Comparison of ENCODE assay signal across 8 cellular contexts in genomic region chr15:64842986-64843561, GRCh38. TPM values are rescaled to one million over a fixed set of nuclear protein-coding genes. Genes with fewer than 3 reads are reported as not detected.
DNase-seq lines count a peak whose midpoint lies in the region; ATAC-seq and TF ChIP-seq lines count a peak whose summit lies in the region.

No MANE protein-coding gene starts in this region.

- peak overlapping the region; percentile 90 for H3K4me3 ChIP-seq in iPS-11a (ENCODE audit: low read depth, low read length)

- no peak for TF ChIP-seq CTCF in CD14-positive monocyte (IDR thresholded peaks at IDR 0.05)

- peak overlapping the region; percentile 100 for H3K4me3 Mint-ChIP-seq in CD14-positive monocyte
- peak overlapping the region; percentile 90 for H3K4me3 Mint-ChIP-seq in activated naive CD8-positive, alpha-beta T cell treated with anti-CD3 and anti-CD28 coated beads, Interleukin-2, amount 50 U/mL, for 24 hours
- H3K4me3 Mint-ChIP-seq in stimulated activated effector memory CD8-positive, alpha-beta T cell treated with anti-CD3 and anti-CD28 coated beads, Interleukin-12 subunit alpha, Interleukin-12 subunit beta, amount 100 ng/mL, for 72 hours, result peak overlapping the region; percentile 83

- peak overlapping the region; percentile 95 to 98 (median 96) for H3K27ac Mint-ChIP-seq in CD14-positive monocyte
- H3K27ac Mint-ChIP-seq in activated naive CD8-positive, alpha-beta T cell treated with anti-CD3 and anti-CD28 coated beads, Interleukin-2, amount 50 U/mL, for 24 hours, result peak overlapping the region; percentile 63
- peak overlapping the region; percentile 88 for H3K27ac Mint-ChIP-seq in stimulated activated effector memory CD8-positive, alpha-beta T cell treated with anti-CD3 and anti-CD28 coated beads, Interleukin-12 subunit alpha, Interleukin-12 subunit beta, amount 100 ng/mL, for 72 hours

- ATAC-seq in activated naive CD8-positive, alpha-beta T cell treated with anti-CD3 and anti-CD28 coated beads, Interleukin-2, amount 50 U/mL, for 24 hours, result no peak
- no peak for ATAC-seq in stimulated activated effector memory CD8-positive, alpha-beta T cell treated with anti-CD3 and anti-CD28 coated beads, Interleukin-12 subunit alpha, Interleukin-12 subunit beta, amount 100 ng/mL, for 72 hours
- no peak for ATAC-seq in HG03460 (IDR thresholded peaks at IDR 0.05; ENCODE audit: unreplicated experiment)

- H3K27me3 Mint-ChIP-seq in CD14-positive monocyte (ENCODE audit: low read depth in 3 of 3), result peaks cover 0 to 3% (median 0%) of the 10 kb centered on the region in 3 donors
- H3K27me3 Mint-ChIP-seq in activated naive CD8-positive, alpha-beta T cell treated with anti-CD3 and anti-CD28 coated beads, Interleukin-2, amount 50 U/mL, for 24 hours, result no peaks in the 10 kb centered on the region

- peaks cover 69% of the 10 kb centered on the region for H3K4me1 Mint-ChIP-seq in CD14-positive monocyte
- H3K4me1 Mint-ChIP-seq in activated naive CD8-positive, alpha-beta T cell treated with anti-CD3 and anti-CD28 coated beads, Interleukin-2, amount 50 U/mL, for 24 hours, result peaks cover 57% of the 10 kb centered on the region
- H3K4me1 Mint-ChIP-seq in stimulated activated effector memory CD8-positive, alpha-beta T cell treated with anti-CD3 and anti-CD28 coated beads, Interleukin-12 subunit alpha, Interleukin-12 subunit beta, amount 100 ng/mL, for 72 hours, result peaks cover 81% of the 10 kb centered on the region

- intact Hi-C loops in CD14-positive monocyte (cut with micrococcal nuclease), result loop anchor here (2.0 to 10.0 kb wide), 3 partner anchors 50 to 142 kb away; partner anchors contain the start of gene SPG21 (in 1 of the 2)

- H3K9me3 Mint-ChIP-seq in CD14-positive monocyte, result no peaks in the 10 kb centered on the region
- no peaks in the 10 kb centered on the region for H3K9me3 Mint-ChIP-seq in activated naive CD8-positive, alpha-beta T cell treated with anti-CD3 and anti-CD28 coated beads, Interleukin-2, amount 50 U/mL, for 24 hours
- no peaks in the 10 kb centered on the region for H3K9me3 Mint-ChIP-seq in stimulated activated effector memory CD8-positive, alpha-beta T cell treated with anti-CD3 and anti-CD28 coated beads, Interleukin-12 subunit alpha, Interleukin-12 subunit beta, amount 100 ng/mL, for 72 hours

- DNase-seq in CD14-positive monocyte (ENCODE audit: low spot score), result peak; percentile 80
- peak; percentile 70 to 82 for DNase-seq in Kasumi-1 (lab: John Stamatoyannopoulos, UW)
- no peak for DNase-seq in activated naive CD8-positive, alpha-beta T cell treated with anti-CD3 and anti-CD28 coated beads, Interleukin-2, amount 50 U/mL, for 24 hours
- DNase-seq in stimulated activated effector memory CD8-positive, alpha-beta T cell treated with anti-CD3 and anti-CD28 coated beads, Interleukin-12 subunit alpha, Interleukin-12 subunit beta, amount 100 ng/mL, for 72 hours (ENCODE audit: low spot score in 2 of 2), result no peak
- no peak for DNase-seq in NCI-H1092 treated with DMSO at 0.1 percent for 48 hours (lab: John Stamatoyannopoulos, UW)
- DNase-seq in stimulated activated CD4-positive, alpha-beta T cell treated with anti-CD3 and anti-CD28 coated beads, Interleukin-4, amount 100 ng/mL, for 1 hour, result no peak

- peaks cover 25 to 39% of the 10 kb centered on the region in 2 donors for H3K36me3 Mint-ChIP-seq in CD14-positive monocyte
- H3K36me3 Mint-ChIP-seq in activated naive CD8-positive, alpha-beta T cell treated with anti-CD3 and anti-CD28 coated beads, Interleukin-2, amount 50 U/mL, for 24 hours (ENCODE audit: low read depth), result no peaks in the 10 kb centered on the region
- peaks cover 37% of the 10 kb centered on the region for H3K36me3 Mint-ChIP-seq in stimulated activated effector memory CD8-positive, alpha-beta T cell treated with anti-CD3 and anti-CD28 coated beads, Interleukin-12 subunit alpha, Interleukin-12 subunit beta, amount 100 ng/mL, for 72 hours

RNA-seq across cellular contexts. Expression of gene PLEKHO2, which starts 1.4 kb away (rescaled TPM):
- 10 to 100 TPM; 78.0 to 93.5 TPM for polyA plus RNA-seq in CD14-positive monocyte

RNA-seq across cellular contexts. Expression of gene PIF1, which starts 17.6 kb away (rescaled TPM):
- polyA plus RNA-seq in CD14-positive monocyte, result under 1 TPM in 1 of 2 donors, not detected in 1; 0.13 TPM

Comparison
In these comparisons a context has a peak if more than half of its experiments do, and no peak if none do; other contexts are left out.
1. DNase-seq: peak in CD14-positive monocyte (single experiment) and Kasumi-1 (2 of 2); none in activated naive CD8-positive, alpha-beta T cell treated with anti-CD3 and anti-CD28 coated beads, Interleukin-2, amount 50 U/mL, for 24 hours (single experiment), stimulated activated effector memory CD8-positive, alpha-beta T cell treated with anti-CD3 and anti-CD28 coated beads, Interleukin-12 subunit alpha, Interleukin-12 subunit beta, amount 100 ng/mL, for 72 hours (0 of 2), NCI-H1092 treated with DMSO at 0.1 percent for 48 hours (single experiment) and stimulated activated CD4-positive, alpha-beta T cell treated with anti-CD3 and anti-CD28 coated beads, Interleukin-4, amount 100 ng/mL, for 1 hour (single experiment).
2. Peak in every context shown above with its lines, with median percentiles within 50 percentile points of each other: H3K27ac Mint-ChIP-seq and H3K4me3 Mint-ChIP-seq.